Comparison of ENCODE assay signal across 20 cellular contexts in the genomic region with DNA sequence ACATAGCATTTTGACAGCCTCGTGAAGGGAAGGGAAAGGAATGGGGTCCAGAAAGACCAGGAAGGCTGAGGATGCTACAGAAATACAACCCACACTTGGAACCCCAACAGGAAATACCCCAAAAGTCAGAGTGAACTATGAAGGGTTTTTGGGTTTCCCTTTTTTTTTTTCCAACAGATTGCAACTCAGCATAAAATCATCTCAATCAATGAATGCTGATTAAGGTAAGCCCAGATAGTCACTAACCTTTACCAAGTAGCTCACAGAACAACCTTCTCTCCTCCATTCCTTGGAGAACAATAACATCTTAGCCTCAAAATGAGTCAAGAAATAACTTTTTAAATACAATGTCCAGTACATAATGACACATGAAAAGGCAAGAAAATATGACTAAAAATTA.
DNase-seq lines count a peak whose midpoint lies in the region; ATAC-seq, FAIRE-seq and TF ChIP-seq lines count a peak whose summit lies in the region.
"Had no signal": no experiment of that assay in that cellular context is flagged by ENCODE, and none has a peak within 500 bp of the region (broad histone marks: within the 10 kb centered on the region; RNA-seq: fewer than 3 reads in every experiment).

No MANE protein-coding gene starts in this region.

- H3K4me3 ChIP-seq in A549 (no peak overlapping the region), fibroblast of lung (replicated peaks in 1 of 4; ENCODE audit: control extremely low read depth in 1 of 4, insufficient read depth in 1 of 4, low read depth in 3 of 4, low read length in 4 of 4) (no peak overlapping the region), osteoblast (ENCODE audit: insufficient read depth, low read length) (no peak overlapping the region), SJCRH30 (no peak overlapping the region)

- H3K36me3 ChIP-seq in fibroblast of lung (ENCODE audit: control insufficient read depth, insufficient read depth, low read length) (peaks cover 4% of the 10 kb centered on the region), osteoblast (ENCODE audit: insufficient read depth, low read length) (peaks cover 19% of the 10 kb centered on the region), SJCRH30 (peaks cover 30% of the 10 kb centered on the region)

- H3K27me3 ChIP-seq in fibroblast of lung (ENCODE audit: control insufficient read depth, insufficient read depth, low read length) (no peaks in the 10 kb centered on the region), osteoblast (ENCODE audit: insufficient read depth, low read length) (no peaks in the 10 kb centered on the region), SJCRH30 (no peaks in the 10 kb centered on the region)

- H3K4me1 ChIP-seq in A549: no peaks in the 10 kb centered on the region
- no peaks in the 10 kb centered on the region for H3K4me1 ChIP-seq in fibroblast of lung (ENCODE audit: control insufficient read depth, extremely low read depth, insufficient read depth, low read length)
- peaks cover 7% of the 10 kb centered on the region for H3K4me1 ChIP-seq in osteoblast (ENCODE audit: insufficient read depth, low read length)
- H3K4me1 ChIP-seq in SJCRH30: peaks cover 9% of the 10 kb centered on the region

- WGBS in A549 (ENCODE audit: missing lambda C conversion rate): 84% methylated on average over 1 of the region's 1 CpG

- no peak overlapping the region for H3K9ac ChIP-seq in fibroblast of lung (ENCODE audit: insufficient read depth, low read length)

- H3K79me2 ChIP-seq in fibroblast of lung (ENCODE audit: control insufficient read depth, insufficient read depth, low read length) (no peaks in the 10 kb centered on the region), osteoblast (ENCODE audit: insufficient read depth, low read length) (no peaks in the 10 kb centered on the region)

- H2AFZ ChIP-seq in fibroblast of lung (ENCODE audit: low read length) (no peak overlapping the region), osteoblast (ENCODE audit: low read length) (no peak overlapping the region)

- TF ChIP-seq RAD21 in A549 (conservative IDR thresholded peaks at IDR 0.05 in 1 of 2, IDR thresholded peaks at IDR 0.05 in 1 of 2): no peak

- FAIRE-seq in A549 (lab: Jason Lieb, UNC): no peak
- FAIRE-seq: A204.1, D721Med, GM19239, H54 had no signal

- CTCF ChIA-PET in A549 (lab: Yijun Ruan, JAX): no interaction called here

- no peaks in the 10 kb centered on the region for H4K20me1 ChIP-seq in fibroblast of lung (ENCODE audit: control insufficient read depth, extremely low read depth, insufficient read depth, low read length)
- no peaks in the 10 kb centered on the region for H4K20me1 ChIP-seq in osteoblast (ENCODE audit: insufficient read depth, low read length)

- ATAC-seq in A549: no peak
- ATAC-seq in HG02884 (IDR thresholded peaks at IDR 0.05; ENCODE audit: unreplicated experiment): no peak
- ATAC-seq: Panc1 had no signal

- no peak for TF ChIP-seq POLR2A in A549 (IDR thresholded peaks at IDR 0.05; ENCODE audit: low read length)

- DNase-seq in A549 (ENCODE audit: low read depth in 1 of 2, low spot score in 1 of 2) (no peak), LHCN-M2 (ENCODE audit: low read depth) (peak; percentile 19), fibroblast of lung (ENCODE audit: low read depth in 2 of 2) (no peak), osteoblast (ENCODE audit: insufficient read length, low spot score, missing footprints) (no peak), DMS114 treated with DMSO at 0.1 percent for 48 hours (lab: John Stamatoyannopoulos, UW; ENCODE audit: unreplicated experiment) (no peak), SJCRH30 (no peak)
- DNase-seq: EL, NCI-H1694, NCI-H2081, NCI-H2171, NCI-H345, NCI-H524, NCI-H774, SIG-M5 had no signal

- H3K9me3 ChIP-seq in A549 (no peaks in the 10 kb centered on the region), fibroblast of lung (ENCODE audit: control insufficient read depth, insufficient read depth, low read depth, low read length) (no peaks in the 10 kb centered on the region), osteoblast (ENCODE audit: low read depth, low read length) (no peaks in the 10 kb centered on the region), SJCRH30 (replicated peaks) (no peaks in the 10 kb centered on the region)

- H3K27ac ChIP-seq in A549: no peak overlapping the region
- peak overlapping the region; percentile 42 for H3K27ac ChIP-seq in fibroblast of lung (ENCODE audit: insufficient read depth, low read length)
- peak overlapping the region; percentile 47 for H3K27ac ChIP-seq in osteoblast (ENCODE audit: low read depth, low read length)
- H3K27ac ChIP-seq in SJCRH30: no peak overlapping the region

- POLR2A ChIA-PET in A549 (lab: Yijun Ruan, JAX): interaction anchor here (0.5 kb wide), 1 partner anchor 14 kb away, joined by 5 read pairs; no protein-coding TSS in a partner anchor

- no peak for TF ChIP-seq CTCF in A549 (IDR thresholded peaks at IDR 0.05)
- TF ChIP-seq CTCF in fibroblast of lung (conservative IDR thresholded peaks at IDR 0.05 in 1 of 2, IDR thresholded peaks at IDR 0.05 in 1 of 2; ENCODE audit: low read depth in 1 of 2, low read length in 2 of 2): no peak
- TF ChIP-seq CTCF in osteoblast (IDR thresholded peaks at IDR 0.05; ENCODE audit: extremely low read depth, low read depth, low read length): no peak

- TF ChIP-seq EP300 in A549 (IDR thresholded peaks at IDR 0.05): no peak

- no peak overlapping the region for H3K4me2 ChIP-seq in A549
- H3K4me2 ChIP-seq in fibroblast of lung (ENCODE audit: extremely low read depth, insufficient read depth, low read length): no peak overlapping the region
- H3K4me2 ChIP-seq in osteoblast (ENCODE audit: insufficient read depth, low read length): peak overlapping the region; percentile 6

TF ChIP-seq in A549, 52 proteins besides CTCF, POLR2A, EP300 and RAD21:
- TF ChIP-seq FOSL2 (IDR thresholded peaks at IDR 0.05): no peak
- TF ChIP-seq FOSL2 (CRISPR knock-in tag; IDR thresholded peaks at IDR 0.05): no peak
- peak; percentile 58 for TF ChIP-seq MAFK (IDR thresholded peaks at IDR 0.05; ENCODE audit: partially characterized antibody)
- TF ChIP-seq ZFP36 (IDR thresholded peaks at IDR 0.05; ENCODE audit: borderline replicate concordance, partially characterized antibody): no peak
- TF ChIP-seq E2F6 (IDR thresholded peaks at IDR 0.05; ENCODE audit: borderline replicate concordance, low read depth): no peak

Comparison
In these comparisons a context has a peak if more than half of its experiments do, and no peak if none do; other contexts are left out.
1. H3K27ac ChIP-seq: peak in fibroblast of lung (single experiment) and osteoblast (single experiment); none in A549 (0 of 2) and SJCRH30 (single experiment).